ENCODE assay signal across 1 cellular context in genomic region chr22:30705710-30706651, GRCh38.
TF ChIP-seq lines count a peak whose summit lies in the region.

No MANE protein-coding gene starts in this region.

TF ChIP-seq in GM23338, 12 proteins besides CTCF, POLR2A, EP300 and RAD21 (continued from another document):
- TF ChIP-seq REST (IDR thresholded peaks at IDR 0.05; ENCODE audit: unreplicated experiment) (no peak), NANOG (IDR thresholded peaks at IDR 0.05; ENCODE audit: borderline replicate concordance) (no peak), EZH2phosphoT487 (IDR thresholded peaks at IDR 0.05; ENCODE audit: unreplicated experiment) (no peak), STAT1 (IDR thresholded peaks at IDR 0.05; ENCODE audit: unreplicated experiment) (no peak)
